ENCODE assay signal across 17 cellular contexts in the genomic region with DNA sequence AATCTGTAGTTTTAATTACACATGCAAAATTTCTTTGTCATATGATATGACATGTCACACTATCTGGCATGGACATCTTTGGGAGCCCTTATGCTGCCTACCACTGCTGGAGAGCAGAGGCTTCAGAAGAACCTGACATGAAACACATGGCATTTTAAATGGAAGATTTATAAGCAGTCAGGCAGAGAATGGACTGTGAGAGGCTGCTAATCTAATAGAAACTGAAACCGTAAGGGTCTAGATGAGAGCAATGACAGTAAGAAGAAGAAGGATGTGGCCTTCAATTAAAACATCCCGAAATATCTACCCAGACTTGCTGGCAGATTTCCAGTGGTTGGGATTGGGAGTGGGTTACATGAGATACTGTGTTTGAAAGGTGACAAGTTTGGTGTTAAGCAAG.
"Had no signal": no experiment of that assay in that cellular context is flagged by ENCODE, and none has a peak within 500 bp of the region (broad histone marks: within the 10 kb centered on the region; RNA-seq: fewer than 3 reads in every experiment).

No MANE protein-coding gene starts in this region.

- H3K27me3 ChIP-seq: esophagus squamous epithelium, stomach, uterus had no signal

- H3K9me3 ChIP-seq: esophagus squamous epithelium, mucosa of descending colon, stomach, uterus had no signal

- DNase-seq: activated CD4-positive, alpha-beta T cell treated with anti-CD3 and anti-CD28 coated beads for 36 hours; activated CD8-positive, alpha-beta memory T cell treated with anti-CD3 and anti-CD28 coated beads, Interleukin-2, amount 50 U/mL, for 48 hours; activated CD8-positive, alpha-beta T cell treated with anti-CD3 and anti-CD28 coated beads, Interleukin-2, amount 10 ng/mL, durations not matched to agents 7 days and 5 days; activated naive CD4-positive, alpha-beta T cell; aorta; esophagus squamous epithelium; foreskin fibroblast; head of caudate nucleus; mammary epithelial cell; mucosa of descending colon; naive thymus-derived CD8-positive, alpha-beta T cell; right cardiac atrium; small intestine; stomach; uterus had no signal

- H3K36me3 ChIP-seq: esophagus squamous epithelium, stomach, uterus had no signal

- H3K4me1 ChIP-seq: esophagus squamous epithelium, stomach, uterus had no signal

- H3K4me3 ChIP-seq: esophagus squamous epithelium, mucosa of descending colon, stomach, uterus had no signal

- H3K27ac ChIP-seq: esophagus squamous epithelium, stomach, uterus, VCaP had no signal

- ATAC-seq: activated CD4-positive, alpha-beta T cell treated with anti-CD3 and anti-CD28 coated beads for 36 hours; activated CD8-positive, alpha-beta T cell treated with anti-CD3 and anti-CD28 coated beads, Interleukin-2, amount 10 ng/mL, durations not matched to agents 7 days and 5 days; left lobe of liver; mucosa of descending colon; naive thymus-derived CD8-positive, alpha-beta T cell; right cardiac atrium had no signal
